ENCODE assay signal across 19 cellular contexts in the genomic region with DNA sequence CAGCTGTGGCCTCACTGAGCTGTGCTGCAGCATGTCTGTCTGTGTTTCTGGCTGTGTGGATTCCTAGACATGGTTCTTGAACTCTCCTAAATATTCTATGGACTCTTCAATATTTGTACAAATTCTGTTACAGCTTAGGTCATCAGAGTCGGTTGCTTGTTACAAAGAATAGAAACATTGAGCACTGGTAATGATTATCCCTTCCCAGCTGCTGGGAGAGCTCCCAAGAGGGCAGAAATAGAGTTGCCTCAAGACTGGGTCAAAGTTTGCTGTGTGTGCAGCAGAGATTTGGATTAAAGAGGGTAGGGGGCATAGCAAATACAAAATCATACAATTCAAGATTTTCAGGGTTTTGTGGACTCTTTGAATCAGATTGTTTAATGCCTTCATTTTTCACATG.
"Had no signal": no experiment of that assay in that cellular context is flagged by ENCODE, and none has a peak within 500 bp of the region (broad histone marks: within the 10 kb centered on the region; RNA-seq: fewer than 3 reads in every experiment).

No MANE protein-coding gene starts in this region.

- H3K4me2 ChIP-seq: smooth muscle cell had no signal

- H3K4me1 ChIP-seq: colonic mucosa, esophagus squamous epithelium, foreskin keratinocyte, suprapubic skin, thyroid gland had no signal

- H3K4me3 ChIP-seq: colonic mucosa, esophagus squamous epithelium, heart left ventricle, mucosa of descending colon, ovary, smooth muscle cell, suprapubic skin, thyroid gland had no signal

- H3K9me3 ChIP-seq: colonic mucosa, esophagus squamous epithelium, mucosa of descending colon, ovary, suprapubic skin, thyroid gland had no signal

- DNase-seq: colonic mucosa; dermis blood vessel endothelial cell; esophagus squamous epithelium; foreskin keratinocyte; heart left ventricle; hippocampal formation; kidney glomerular epithelial cell; mammary epithelial cell; mucosa of descending colon; natural killer cell; nucleus accumbens; ovary; right cardiac atrium; stimulated activated CD4-positive, alpha-beta T cell treated with anti-CD3 and anti-CD28 coated beads, Interleukin-2, amount 100 ng/mL, for 48 hours; stimulated activated naive CD4-positive, alpha-beta T cell treated with Interleukin-2 at 50 U/mL for 16 hours; thyroid gland had no signal

- H3K27me3 ChIP-seq: colonic mucosa, esophagus squamous epithelium, foreskin keratinocyte, heart left ventricle, ovary, suprapubic skin, thyroid gland had no signal

- H3K36me3 ChIP-seq: colonic mucosa, esophagus squamous epithelium, heart left ventricle, ovary, suprapubic skin, thyroid gland had no signal

- ATAC-seq: foreskin keratinocyte, heart left ventricle, left lobe of liver, mucosa of descending colon, natural killer cell, right cardiac atrium had no signal

- H3K27ac ChIP-seq: colonic mucosa, esophagus squamous epithelium, foreskin keratinocyte, heart left ventricle, ovary, suprapubic skin, thyroid gland had no signal
